ENCODE assay signal across 13 cellular contexts in the genomic region with DNA sequence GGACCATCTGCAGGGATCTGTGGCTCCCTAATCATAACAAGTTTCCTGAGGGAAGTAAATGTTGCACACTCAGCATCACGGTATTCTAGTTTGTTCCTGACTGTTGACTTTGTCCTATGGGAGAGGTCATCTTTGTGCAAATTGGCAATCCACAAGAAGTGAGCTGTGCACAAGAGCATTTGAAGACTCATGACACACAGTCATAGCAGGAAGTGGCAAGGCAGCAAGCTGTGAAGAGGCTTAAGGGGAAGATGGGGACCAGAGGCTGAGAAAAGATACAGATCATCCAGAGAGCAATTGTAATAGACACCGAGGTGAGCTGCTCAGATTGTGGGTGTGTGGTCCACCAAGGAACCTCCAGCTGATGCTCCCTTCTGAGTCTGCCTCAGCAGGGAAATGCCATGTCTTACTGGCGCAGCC. TPM values are rescaled to one million over a fixed set of nuclear protein-coding genes. Genes with fewer than 3 reads are reported as not detected.
DNase-seq lines count a peak whose midpoint lies in the region; ATAC-seq and TF ChIP-seq lines count a peak whose summit lies in the region.
"Had no signal": no experiment of that assay in that cellular context is flagged by ENCODE, and none has a peak within 500 bp of the region (broad histone marks: within the 10 kb centered on the region; RNA-seq: fewer than 3 reads in every experiment).

No MANE protein-coding gene starts in this region.

- H3K4me3 ChIP-seq in BLaER1 treated with 17β-estradiol and CSF1 and Interleukin-3, amounts not matched to agents 10 nM and 100 nM: no peak overlapping the region
- no peak overlapping the region for H3K4me3 ChIP-seq in naive thymus-derived CD4-positive, alpha-beta T cell (ENCODE audit: low read length)
- no peak overlapping the region for H3K4me3 ChIP-seq in CD8-positive, alpha-beta memory T cell (ENCODE audit: low read length)
- H3K4me3 ChIP-seq: lung, Peyer's patch had no signal

- no peak overlapping the region for H3K9ac ChIP-seq in BLaER1 treated with 17β-estradiol and CSF1 and Interleukin-3, amounts not matched to agents 10 nM and 100 nM

- no peaks in the 10 kb centered on the region for H3K27me3 Mint-ChIP-seq in activated naive CD8-positive, alpha-beta T cell
- H3K27me3 Mint-ChIP-seq in naive thymus-derived CD4-positive, alpha-beta T cell: peaks cover 0 to 3% (median 0%) of the 10 kb centered on the region in 5 donors
- peaks cover 2 to 10% of the 10 kb centered on the region in 2 donors for H3K27me3 Mint-ChIP-seq in CD8-positive, alpha-beta memory T cell

- POLR2A ChIA-PET in naive thymus-derived CD4-positive, alpha-beta T cell (lab: Charles Lee): no interaction called here
- POLR2A ChIA-PET in CD8-positive, alpha-beta memory T cell (lab: Charles Lee): no interaction called here
- POLR2A ChIA-PET in HEK293T (lab: Yijun Ruan, JAX): no interaction called here

- DNase-seq in HCEC 1CT (peak; percentile 4), NCI-H1436 treated with DMSO at 0.1 percent for 48 hours (lab: John Stamatoyannopoulos, UW) (no peak), HEK293T (ENCODE audit: extremely low spot score) (no peak), HuH-7.5 (ENCODE audit: low spot score) (no peak)
- peak in 2 of 9 donors; percentile 15 to 44 for DNase-seq in naive thymus-derived CD4-positive, alpha-beta T cell
- no peak for DNase-seq in CD8-positive, alpha-beta memory T cell
- DNase-seq: NCI-H2029 treated with DMSO at 0.1 percent for 48 hours, Peyer's patch, right cardiac atrium had no signal

- H3K4me2 ChIP-seq in BLaER1 treated with 17β-estradiol and CSF1 and Interleukin-3, amounts not matched to agents 10 nM and 100 nM: peak overlapping the region in 7 of 11 experiments; percentile 2 to 79 (median 18); a peak in 7 of 22 replicates

- H3K27ac Mint-ChIP-seq in activated naive CD8-positive, alpha-beta T cell: peak overlapping the region; percentile 68
- peak overlapping the region in 4 of 9 donors; percentile 1 to 54 (median 27) for H3K27ac Mint-ChIP-seq in naive thymus-derived CD4-positive, alpha-beta T cell
- no peak overlapping the region for H3K27ac Mint-ChIP-seq in CD8-positive, alpha-beta memory T cell

- no peaks in the 10 kb centered on the region for H3K9me3 Mint-ChIP-seq in activated naive CD8-positive, alpha-beta T cell (ENCODE audit: low read depth)
- peaks cover 0 to 2% (median 0%) of the 10 kb centered on the region in 11 donors for H3K9me3 Mint-ChIP-seq in naive thymus-derived CD4-positive, alpha-beta T cell
- no peaks in the 10 kb centered on the region for H3K9me3 Mint-ChIP-seq in CD8-positive, alpha-beta memory T cell

- peaks cover 16% of the 10 kb centered on the region for H3K4me1 Mint-ChIP-seq in activated naive CD8-positive, alpha-beta T cell (ENCODE audit: low read depth)
- H3K4me1 Mint-ChIP-seq in naive thymus-derived CD4-positive, alpha-beta T cell: peaks cover 9 to 30% (median 20%) of the 10 kb centered on the region in 7 donors
- peaks cover 0 to 2% (median 0%) of the 10 kb centered on the region in 3 donors for H3K4me1 Mint-ChIP-seq in CD8-positive, alpha-beta memory T cell

- H4K20me1 ChIP-seq in BLaER1 treated with 17β-estradiol and CSF1 and Interleukin-3, amounts not matched to agents 10 nM and 100 nM: no peaks in the 10 kb centered on the region

- 0 out of 22 replicates have a peak, but pooled peaks cover 0 to 5% (median 0%) of the 10 kb centered on the region in 11 experiments for H3K9me3 ChIP-seq in BLaER1 treated with 17β-estradiol and CSF1 and Interleukin-3, amounts not matched to agents 10 nM and 100 nM (replicated peaks in 1 of 11)
- no peaks in the 10 kb centered on the region for H3K9me3 ChIP-seq in naive thymus-derived CD4-positive, alpha-beta T cell (ENCODE audit: control insufficient read depth in 2 of 3, low read length in 3 of 3)
- no peaks in the 10 kb centered on the region for H3K9me3 ChIP-seq in CD8-positive, alpha-beta memory T cell (ENCODE audit: low read length)
- H3K9me3 ChIP-seq: Peyer's patch had no signal

- peaks cover 5 to 41% (median 13%) of the 10 kb centered on the region in 10 experiments; a peak in 17 of 20 replicates for H3K4me1 ChIP-seq in BLaER1 treated with 17β-estradiol and CSF1 and Interleukin-3, amounts not matched to agents 10 nM and 100 nM
- H3K4me1 ChIP-seq in naive thymus-derived CD4-positive, alpha-beta T cell (ENCODE audit: control insufficient read depth in 2 of 2, insufficient read depth in 2 of 2, low read length in 2 of 2): peaks cover 0 to 5% of the 10 kb centered on the region in 2 donors
- peaks cover 10% of the 10 kb centered on the region for H3K4me1 ChIP-seq in CD8-positive, alpha-beta memory T cell (ENCODE audit: insufficient read depth, low read length)
- H3K4me1 ChIP-seq: Peyer's patch had no signal

- no peak overlapping the region for H3K27ac ChIP-seq in BLaER1 treated with 17β-estradiol and CSF1 and Interleukin-3, amounts not matched to agents 10 nM and 100 nM
- no peak overlapping the region for H3K27ac ChIP-seq in naive thymus-derived CD4-positive, alpha-beta T cell (ENCODE audit: low read depth, low read length)
- no peak overlapping the region for H3K27ac ChIP-seq in CD8-positive, alpha-beta memory T cell (ENCODE audit: low read depth, low read length)
- H3K27ac ChIP-seq: Peyer's patch had no signal

- H3K36me3 Mint-ChIP-seq in activated naive CD8-positive, alpha-beta T cell: no peaks in the 10 kb centered on the region
- no peaks in the 10 kb centered on the region for H3K36me3 Mint-ChIP-seq in naive thymus-derived CD4-positive, alpha-beta T cell
- no peaks in the 10 kb centered on the region for H3K36me3 Mint-ChIP-seq in CD8-positive, alpha-beta memory T cell
- H3K36me3 Mint-ChIP-seq: brain had no signal

- intact Hi-C loops in naive thymus-derived CD4-positive, alpha-beta T cell (cut with micrococcal nuclease): loop anchor here in 1 of 2 donors (1.0 kb wide), 1 partner anchor 366 kb away; no protein-coding TSS in a partner anchor

- CTCF ChIA-PET in naive thymus-derived CD4-positive, alpha-beta T cell (lab: Charles Lee): no interaction called here
- CTCF ChIA-PET in CD8-positive, alpha-beta memory T cell (lab: Charles Lee): no interaction called here
- CTCF ChIA-PET in HEK293T (lab: Yijun Ruan, JAX): interaction anchor here (1.5 kb wide), 1 partner anchor 856 kb away, joined by 4 read pairs; no protein-coding TSS in a partner anchor

- no peaks in the 10 kb centered on the region for H3K27me3 ChIP-seq in BLaER1 treated with 17β-estradiol and CSF1 and Interleukin-3, amounts not matched to agents 10 nM and 100 nM
- no peaks in the 10 kb centered on the region for H3K27me3 ChIP-seq in naive thymus-derived CD4-positive, alpha-beta T cell (ENCODE audit: control insufficient read depth in 2 of 2, insufficient read depth in 2 of 2, low read length in 2 of 2)
- no peaks in the 10 kb centered on the region for H3K27me3 ChIP-seq in CD8-positive, alpha-beta memory T cell (ENCODE audit: insufficient read depth, low read length, poor library complexity, severe bottlenecking)
- H3K27me3 ChIP-seq: Peyer's patch had no signal

- peak; percentile 69 for ATAC-seq in naive thymus-derived CD4-positive, alpha-beta T cell
- ATAC-seq: right cardiac atrium had no signal

- no peaks in the 10 kb centered on the region for H3K36me3 ChIP-seq in BLaER1 treated with 17β-estradiol and CSF1 and Interleukin-3, amounts not matched to agents 10 nM and 100 nM
- no peaks in the 10 kb centered on the region for H3K36me3 ChIP-seq in naive thymus-derived CD4-positive, alpha-beta T cell (ENCODE audit: control insufficient read depth in 2 of 3, insufficient read depth in 3 of 3, low read length in 3 of 3)
- no peaks in the 10 kb centered on the region for H3K36me3 ChIP-seq in CD8-positive, alpha-beta memory T cell (ENCODE audit: insufficient read depth, low read length)
- H3K36me3 ChIP-seq: Peyer's patch had no signal

- H3K4me3 Mint-ChIP-seq in activated naive CD8-positive, alpha-beta T cell: no peak overlapping the region
- peak overlapping the region in 1 of 10 donors; percentile 27 for H3K4me3 Mint-ChIP-seq in naive thymus-derived CD4-positive, alpha-beta T cell
- H3K4me3 Mint-ChIP-seq in CD8-positive, alpha-beta memory T cell: peak overlapping the region in 1 of 7 donors; percentile 18
- H3K4me3 Mint-ChIP-seq: brain had no signal

TF ChIP-seq in HEK293T, 16 proteins besides CTCF, POLR2A, EP300 and RAD21:
- TF ChIP-seq LEF1 (IDR thresholded peaks at IDR 0.05; ENCODE audit: borderline replicate concordance): no peak
- TF ChIP-seq HDGF (IDR thresholded peaks at IDR 0.05; ENCODE audit: borderline replicate concordance): no peak
- TF ChIP-seq TARDBP (IDR thresholded peaks at IDR 0.05): no peak
- TF ChIP-seq, protein P1, sequence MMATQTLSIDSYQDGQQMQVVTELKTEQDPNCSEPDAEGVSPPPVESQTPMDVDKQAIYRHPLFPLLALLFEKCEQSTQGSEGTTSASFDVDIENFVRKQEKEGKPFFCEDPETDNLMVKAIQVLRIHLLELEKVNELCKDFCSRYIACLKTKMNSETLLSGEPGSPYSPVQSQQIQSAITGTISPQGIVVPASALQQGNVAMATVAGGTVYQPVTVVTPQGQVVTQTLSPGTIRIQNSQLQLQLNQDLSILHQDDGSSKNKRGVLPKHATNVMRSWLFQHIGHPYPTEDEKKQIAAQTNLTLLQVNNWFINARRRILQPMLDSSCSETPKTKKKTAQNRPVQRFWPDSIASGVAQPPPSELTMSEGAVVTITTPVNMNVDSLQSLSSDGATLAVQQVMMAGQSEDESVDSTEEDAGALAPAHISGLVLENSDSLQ (IDR thresholded peaks at IDR 0.05): no peak
TF ChIP-seq in HEK293T: peak in this region for 0.

RNA-seq across cellular contexts. Expression of a gene that starts 2.7 kb away (rescaled TPM):
- total RNA-seq in naive thymus-derived CD4-positive, alpha-beta T cell: not detected
- polyA plus RNA-seq in naive thymus-derived CD4-positive, alpha-beta T cell: not detected
- total RNA-seq in CD8-positive, alpha-beta memory T cell: not detected
- not detected for polyA plus RNA-seq in CD8-positive, alpha-beta memory T cell
- total RNA-seq: lung, Peyer's patch, right cardiac atrium had no signal
- polyA plus RNA-seq: lung, right cardiac atrium had no signal
